Comparison of ENCODE assay signal across 18 cellular contexts in the genomic region with DNA sequence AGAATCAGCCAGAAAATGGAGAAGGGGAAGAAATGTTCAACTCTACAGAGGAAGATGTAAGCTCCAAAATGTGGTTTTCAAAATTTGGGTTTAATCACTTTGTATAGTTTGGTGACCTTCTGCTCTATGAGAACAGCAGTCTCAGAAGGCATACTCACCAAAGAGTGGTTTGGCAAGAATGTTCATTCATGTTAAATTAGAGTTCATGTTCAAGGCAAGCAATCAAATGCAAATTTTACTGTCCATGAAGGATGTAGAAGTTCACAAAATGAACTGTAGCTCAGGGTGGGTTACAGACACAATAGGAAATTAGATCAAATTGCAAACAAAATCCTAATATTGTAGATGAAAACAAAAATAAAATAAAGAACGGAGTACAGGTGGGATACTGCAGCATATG.
"Had no signal": no experiment of that assay in that cellular context is flagged by ENCODE, and none has a peak within 500 bp of the region (broad histone marks: within the 10 kb centered on the region; RNA-seq: fewer than 3 reads in every experiment).

No MANE protein-coding gene starts in this region.

- H3K27me3 ChIP-seq: esophagus muscularis mucosa, foreskin keratinocyte, gastroesophageal sphincter, heart right ventricle, left lung had no signal

- H3K27me3 Mint-ChIP-seq: naive B cell had no signal

- H3K4me1 ChIP-seq: esophagus muscularis mucosa, foreskin keratinocyte, gastroesophageal sphincter, heart right ventricle, left lung, lower lobe of right lung had no signal

- DNase-seq: dermis blood vessel endothelial cell; dorsolateral prefrontal cortex; effector CD4-positive, alpha-beta T cell; effector memory CD4-positive, alpha-beta T cell; foreskin keratinocyte; heart right ventricle; hippocampal formation; left cardiac atrium; left lung; left ventricle myocardium superior; lower lobe of right lung; mesenchymal stem cell; mucosa of descending colon; naive B cell had no signal

- H3K9me3 Mint-ChIP-seq: mesothelial cell of epicardium had no signal

- H3K36me3 ChIP-seq: esophagus muscularis mucosa, gastroesophageal sphincter, heart right ventricle, left lung, lower lobe of right lung had no signal

- H3K27ac ChIP-seq: coronary artery, dorsolateral prefrontal cortex, esophagus muscularis mucosa, foreskin keratinocyte, gastroesophageal sphincter, heart right ventricle, left lung, lower lobe of right lung had no signal

- H3K36me3 Mint-ChIP-seq: mesothelial cell of epicardium, naive B cell had no signal

- H3K4me3 Mint-ChIP-seq: mesothelial cell of epicardium, naive B cell had no signal

- ATAC-seq: foreskin keratinocyte, gastroesophageal sphincter, heart right ventricle, left cardiac atrium, left lung, left ventricle myocardium superior, lower lobe of right lung, mucosa of descending colon had no signal

- H3K4me1 Mint-ChIP-seq: mesothelial cell of epicardium, naive B cell had no signal

- H3K9me3 ChIP-seq: esophagus muscularis mucosa, gastroesophageal sphincter, heart right ventricle, left lung, lower lobe of right lung, mucosa of descending colon had no signal

- H3K27ac Mint-ChIP-seq: mesothelial cell of epicardium, naive B cell had no signal

- H3K4me3 ChIP-seq: coronary artery, dorsolateral prefrontal cortex, esophagus muscularis mucosa, gastroesophageal sphincter, heart right ventricle, left lung, lower lobe of right lung, mucosa of descending colon had no signal
